Comparison of ENCODE assay signal across 1 cellular context in genomic region chr10:32346551-32347362, GRCh38.
TF ChIP-seq lines count a peak whose summit lies in the region.

TSS of gene EPC1 (minus strand) at chr10:32347158. CDS start at chr10:32346915, 243 bp downstream.

TF ChIP-seq in SK-N-SH, 30 proteins besides CTCF, POLR2A, EP300 and RAD21 (continued from another document):
- TF ChIP-seq PBX3 (IDR thresholded peaks at IDR 0.05) (no peak), JUND (IDR thresholded peaks at IDR 0.05) (no peak), NRF1 (IDR thresholded peaks at IDR 0.05; ENCODE audit: low read depth, low read length) (peak; percentile 29; the same call in 1 of the 2 replicates), TEAD4 (IDR thresholded peaks at IDR 0.05; ENCODE audit: borderline replicate concordance, insufficient read depth) (peak; percentile 20; the same call in 1 of the 2 replicates), POLR2AphosphoS5 (IDR thresholded peaks at IDR 0.05; ENCODE audit: low read depth, low read length) (peak; percentile 94), YY1 (IDR thresholded peaks at IDR 0.05; ENCODE audit: low read depth) (peak; percentile 86), USF1 (IDR thresholded peaks at IDR 0.05; ENCODE audit: borderline replicate concordance, low read depth) (no peak), USF2 (IDR thresholded peaks at IDR 0.05; ENCODE audit: borderline replicate concordance, low read depth, low read length) (no peak), FOSL2 (IDR thresholded peaks at IDR 0.05; ENCODE audit: borderline replicate concordance, low read depth) (no peak), CHD2 (IDR thresholded peaks at IDR 0.05; ENCODE audit: low read length, partially characterized antibody) (peak; percentile 71), TAF1 (IDR thresholded peaks at IDR 0.05; ENCODE audit: borderline replicate concordance, low read depth, low read length) (peak; percentile 93), FOXM1 (IDR thresholded peaks at IDR 0.05; ENCODE audit: low read depth) (peak; percentile 72; the same call in 1 of the 2 replicates), MAX (IDR thresholded peaks at IDR 0.05; ENCODE audit: low read depth) (peak; percentile 87), REST (IDR thresholded peaks at IDR 0.05; ENCODE audit: low read depth, low read length) (peak; percentile 21; the same call in 1 of the 2 replicates)
